ENCODE assay signal across 14 cellular contexts in the genomic region with DNA sequence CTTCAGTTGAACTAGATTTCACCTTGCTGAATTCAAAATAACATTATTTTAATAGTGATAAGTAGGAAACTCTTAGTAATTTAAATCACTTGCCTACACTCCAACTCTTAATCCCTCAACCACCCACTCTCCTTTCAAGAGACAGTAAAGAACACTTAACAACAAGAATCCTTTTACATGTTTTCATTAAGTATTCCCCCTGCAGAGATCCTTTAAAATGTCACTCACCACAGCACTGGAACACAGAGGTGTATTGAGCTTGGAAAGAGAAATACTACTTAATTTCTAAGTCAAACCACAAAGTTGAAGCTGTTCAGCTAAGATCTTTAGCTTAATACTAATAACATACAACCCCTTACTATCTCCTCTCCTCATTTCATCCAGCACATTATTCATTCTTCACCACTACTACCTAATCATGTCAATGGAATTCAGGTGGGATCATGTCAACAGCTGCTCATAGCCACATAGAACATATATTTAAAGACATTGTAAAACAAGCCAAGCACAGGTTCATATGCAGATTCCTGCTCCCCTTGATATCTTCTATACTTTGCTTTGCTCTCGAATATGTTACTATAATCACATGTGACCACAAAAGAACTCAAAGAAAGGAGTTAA.
"Had no signal": no experiment of that assay in that cellular context is flagged by ENCODE, and none has a peak within 500 bp of the region (broad histone marks: within the 10 kb centered on the region; RNA-seq: fewer than 3 reads in every experiment).

No MANE protein-coding gene starts in this region.

- H3K79me2 ChIP-seq: parathyroid adenoma had no signal

- H3K36me3 ChIP-seq: brain microvascular endothelial cell, esophagus muscularis mucosa, tibial nerve, vagina had no signal

- ATAC-seq: activated naive CD4-positive, alpha-beta T cell treated with anti-CD3 and anti-CD28 coated beads, Interleukin-2, amount 50 U/mL, for 72 hours; activated T-cell treated with anti-CD3 and anti-CD28 coated beads, Interleukin-2, amount 50 U/mL, for 4 hours had no signal

- DNase-seq: activated CD4-positive, alpha-beta memory T cell treated with anti-CD3 and anti-CD28 coated beads for 36 hours; activated effector memory CD4-positive, alpha-beta T cell treated with anti-CD3 and anti-CD28 coated beads, Interleukin-2, amount 50 U/mL, for 16 hours; activated T-cell treated with anti-CD3 and anti-CD28 coated beads, Interleukin-2, amount 50 U/mL, for 4 hours; amniotic stem cell; brain microvascular endothelial cell; T-helper 9 cell had no signal

- H3K9ac ChIP-seq: parathyroid adenoma had no signal

- H3K36me3 Mint-ChIP-seq: activated naive CD4-positive, alpha-beta T cell treated with anti-CD3 and anti-CD28 coated beads, Interleukin-2, amount 50 U/mL, for 72 hours; mesothelial cell of epicardium had no signal

- H3K4me3 ChIP-seq: esophagus muscularis mucosa, skin epidermis, tibial nerve, vagina had no signal

- H3K27me3 Mint-ChIP-seq: activated CD4-positive, alpha-beta memory T cell treated with anti-CD3 and anti-CD28 coated beads for 36 hours had no signal

- H3K9me3 Mint-ChIP-seq: activated CD4-positive, alpha-beta memory T cell treated with anti-CD3 and anti-CD28 coated beads for 36 hours; activated naive CD4-positive, alpha-beta T cell treated with anti-CD3 and anti-CD28 coated beads, Interleukin-2, amount 50 U/mL, for 72 hours; activated T-cell treated with anti-CD3 and anti-CD28 coated beads, Interleukin-2, amount 50 U/mL, for 4 hours; mesothelial cell of epicardium had no signal

- H3K27ac Mint-ChIP-seq: activated CD4-positive, alpha-beta memory T cell treated with anti-CD3 and anti-CD28 coated beads for 36 hours; activated naive CD4-positive, alpha-beta T cell treated with anti-CD3 and anti-CD28 coated beads, Interleukin-2, amount 50 U/mL, for 72 hours; mesothelial cell of epicardium had no signal

- H3K27me3 ChIP-seq: brain microvascular endothelial cell, esophagus muscularis mucosa, tibial nerve, vagina had no signal

- H3K27ac ChIP-seq: brain microvascular endothelial cell, esophagus muscularis mucosa, parathyroid adenoma, skin epidermis, tibial nerve, vagina, VCaP had no signal

- H3K4me3 Mint-ChIP-seq: activated CD4-positive, alpha-beta memory T cell treated with anti-CD3 and anti-CD28 coated beads for 36 hours; activated T-cell treated with anti-CD3 and anti-CD28 coated beads, Interleukin-2, amount 50 U/mL, for 4 hours; mesothelial cell of epicardium had no signal

- H3K4me1 ChIP-seq: esophagus muscularis mucosa, parathyroid adenoma, tibial nerve, vagina had no signal
